20 cellular contexts compared by ENCODE assay signal in the genomic region with DNA sequence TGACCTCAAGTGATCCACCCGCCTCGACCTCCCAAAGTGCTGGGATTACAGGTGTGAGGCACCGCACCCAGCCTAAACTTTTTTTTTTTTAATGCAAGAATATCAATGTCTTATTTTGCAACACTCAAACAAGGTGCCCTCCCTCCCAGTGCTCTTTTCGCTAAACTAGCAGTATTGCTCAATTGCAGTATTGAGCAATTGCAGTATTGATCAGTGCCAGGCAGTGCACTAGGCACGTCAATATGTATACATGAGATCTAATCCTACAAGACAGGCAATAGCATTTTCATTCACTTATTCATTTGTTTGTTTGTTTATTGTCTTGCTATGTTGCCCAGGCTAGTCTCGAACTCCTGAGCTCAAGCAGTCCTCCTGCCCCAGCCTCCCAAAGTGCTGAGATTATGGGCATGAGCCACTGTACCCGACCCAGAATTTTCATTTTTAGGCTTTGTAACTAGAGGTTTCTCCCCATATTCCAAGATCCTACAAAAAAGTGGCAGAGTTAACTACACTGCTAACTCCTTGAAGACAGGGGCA.
"Had no signal": no experiment of that assay in that cellular context is flagged by ENCODE, and none has a peak within 500 bp of the region (broad histone marks: within the 10 kb centered on the region; RNA-seq: fewer than 3 reads in every experiment).

No MANE protein-coding gene starts in this region.

- H3K4me1 ChIP-seq: prostate gland had no signal

- H3K36me3 ChIP-seq: gastroesophageal sphincter, heart left ventricle, left ventricle myocardium inferior, prostate gland, right atrium auricular region, tibial artery had no signal

- DNase-seq: activated CD4-positive, alpha-beta T cell treated with anti-CD3 and anti-CD28 coated beads, Interleukin-2, amount 10 ng/mL, durations not matched to agents 7 days and 5 days; amygdala; caudate nucleus; dorsolateral prefrontal cortex; heart left ventricle; kidney; left ventricle myocardium inferior; naive B cell; stimulated activated naive CD8-positive, alpha-beta T cell treated with anti-CD3 and anti-CD28 coated beads, Interleukin-15, Interleukin-2, amounts not matched to agents 100 U/mL and 50 U/mL, for 24 hours; substantia nigra; tibial artery had no signal

- H3K9me3 ChIP-seq: gastroesophageal sphincter, heart left ventricle, left ventricle myocardium inferior, prostate gland, right atrium auricular region, tibial artery had no signal

- H3K9me3 Mint-ChIP-seq: activated CD4-positive, alpha-beta T cell treated with anti-CD3 and anti-CD28 coated beads, Interleukin-2, amount 10 ng/mL, durations not matched to agents 7 days and 5 days; activated T-helper 1 cell treated with anti-CD3 and anti-CD28 coated beads, Interleukin-12 subunit alpha, Interleukin-12 subunit beta, Interleukin-2, Interleukin-4 antibody, amounts not matched to agents 30 ng/mL and 10 ng/mL and 1 ng/mL, durations not matched to agents 14 hours and 24 hours and 36 hours; memory B cell; naive B cell; neural crest cell; T-helper 1 cell treated with Interleukin-12 subunit alpha and Interleukin-12 subunit beta and Interleukin-4 antibody, amounts not matched to agents 30 μg/mL and 1 μg/mL, for 36 hours had no signal

- H3K4me1 Mint-ChIP-seq: activated CD4-positive, alpha-beta T cell treated with anti-CD3 and anti-CD28 coated beads, Interleukin-2, amount 10 ng/mL, durations not matched to agents 7 days and 5 days; memory B cell had no signal

- H3K27me3 Mint-ChIP-seq: activated CD4-positive, alpha-beta T cell treated with anti-CD3 and anti-CD28 coated beads, Interleukin-2, amount 10 ng/mL, durations not matched to agents 7 days and 5 days; activated naive CD8-positive, alpha-beta T cell; memory B cell; naive B cell had no signal

- H3K27ac ChIP-seq: gastroesophageal sphincter, heart left ventricle, left ventricle myocardium inferior, prostate gland, right atrium auricular region, tibial artery had no signal

- H3K27ac Mint-ChIP-seq: activated CD4-positive, alpha-beta T cell treated with anti-CD3 and anti-CD28 coated beads, Interleukin-2, amount 10 ng/mL, durations not matched to agents 7 days and 5 days; activated naive CD8-positive, alpha-beta T cell; activated T-helper 1 cell treated with anti-CD3 and anti-CD28 coated beads, Interleukin-12 subunit alpha, Interleukin-12 subunit beta, Interleukin-2, Interleukin-4 antibody, amounts not matched to agents 30 ng/mL and 10 ng/mL and 1 ng/mL, durations not matched to agents 14 hours and 24 hours and 36 hours; memory B cell; naive B cell; T-helper 1 cell treated with Interleukin-12 subunit alpha and Interleukin-12 subunit beta and Interleukin-4 antibody, amounts not matched to agents 30 μg/mL and 1 μg/mL, for 36 hours had no signal

- H3K4me3 Mint-ChIP-seq: activated CD4-positive, alpha-beta T cell treated with anti-CD3 and anti-CD28 coated beads, Interleukin-2, amount 10 ng/mL, durations not matched to agents 7 days and 5 days; activated naive CD8-positive, alpha-beta T cell; activated T-helper 1 cell treated with anti-CD3 and anti-CD28 coated beads, Interleukin-12 subunit alpha, Interleukin-12 subunit beta, Interleukin-2, Interleukin-4 antibody, amounts not matched to agents 30 ng/mL and 10 ng/mL and 1 ng/mL, durations not matched to agents 14 hours and 24 hours and 36 hours; memory B cell; naive B cell; neural crest cell; T-helper 1 cell treated with Interleukin-12 subunit alpha and Interleukin-12 subunit beta and Interleukin-4 antibody, amounts not matched to agents 30 μg/mL and 1 μg/mL, for 36 hours had no signal

- H3K27me3 ChIP-seq: dorsolateral prefrontal cortex, gastroesophageal sphincter, heart left ventricle, right atrium auricular region, tibial artery had no signal

- H3K4me3 ChIP-seq: dorsolateral prefrontal cortex, gastroesophageal sphincter, heart left ventricle, left ventricle myocardium inferior, prostate gland, right atrium auricular region, tibial artery had no signal

- H3K36me3 Mint-ChIP-seq: memory B cell, naive B cell had no signal

- ATAC-seq: activated CD4-positive, CD25-positive, alpha-beta regulatory T cell treated with anti-CD3 and anti-CD28 coated beads, Interleukin-2, amount 50 U/mL, for 24 hours; gastroesophageal sphincter; heart left ventricle had no signal
